Comparison of ENCODE assay signal across 9 cellular contexts in genomic region chr16:57478396-57479024, GRCh38. TPM values are rescaled to one million over a fixed set of nuclear protein-coding genes. Genes with fewer than 3 reads are reported as not detected.
DNase-seq lines count a peak whose midpoint lies in the region; ATAC-seq, FAIRE-seq and TF ChIP-seq lines count a peak whose summit lies in the region.
"Had no signal": no experiment of that assay in that cellular context is flagged by ENCODE, and none has a peak within 500 bp of the region (broad histone marks: within the 10 kb centered on the region; RNA-seq: fewer than 3 reads in every experiment).

No MANE protein-coding gene starts in this region.

- H3K36me3 ChIP-seq in HepG2 (replicated peaks in 1 of 2; ENCODE audit: control insufficient read depth in 1 of 2, insufficient read depth in 2 of 2, low read length in 2 of 2) = peaks cover 14 to 19% of the 10 kb centered on the region in 2 experiments

- no peak overlapping the region for H2AFZ ChIP-seq in HepG2 (ENCODE audit: low read length)

- peaks cover 4% of the 10 kb centered on the region for H3K36me3 Mint-ChIP-seq in activated naive CD8-positive, alpha-beta T cell treated with anti-CD3 and anti-CD28 coated beads, Interleukin-2, amount 10 ng/mL, durations not matched to agents 7 days and 5 days
- peaks cover 1% of the 10 kb centered on the region for H3K36me3 Mint-ChIP-seq in activated naive CD8-positive, alpha-beta T cell treated with anti-CD3 and anti-CD28 coated beads for 36 hours
- no peaks in the 10 kb centered on the region for H3K36me3 Mint-ChIP-seq in type B pancreatic cell

- no peaks in the 10 kb centered on the region for H3K9me3 Mint-ChIP-seq in activated naive CD8-positive, alpha-beta T cell treated with anti-CD3 and anti-CD28 coated beads, Interleukin-2, amount 10 ng/mL, durations not matched to agents 7 days and 5 days
- no peaks in the 10 kb centered on the region for H3K9me3 Mint-ChIP-seq in activated naive CD8-positive, alpha-beta T cell treated with anti-CD3 and anti-CD28 coated beads for 36 hours
- no peaks in the 10 kb centered on the region for H3K9me3 Mint-ChIP-seq in type B pancreatic cell

- POLR2A ChIA-PET in activated naive CD8-positive, alpha-beta T cell treated with anti-CD3 and anti-CD28 coated beads, Interleukin-2, amount 10 ng/mL, durations not matched to agents 7 days and 5 days (lab: Charles Lee) = interaction anchor here (1.7 kb wide), 1 partner anchor 16 kb away, joined by 5 read pairs; the partner anchor contains the start of gene POLR2C
- POLR2A ChIA-PET in HepG2 (lab: Yijun Ruan, JAX) = interaction anchor here (2.1 to 5.6 kb wide), 2 partner anchors 16 to 31 kb away, joined by 18 to 55 read pairs; partner anchors contain the start of genes CIAPIN1, COQ9 and POLR2C

- peaks cover 84% of the 10 kb centered on the region for H3K4me1 ChIP-seq in HepG2 (ENCODE audit: insufficient read depth, low read length)

- no peak for TF ChIP-seq CTCF in HepG2 (CRISPR knock-in tag; IDR thresholded peaks at IDR 0.05)
- TF ChIP-seq CTCF in type B pancreatic cell (conservative IDR thresholded peaks at IDR 0.05) = no peak

- H3K79me2 ChIP-seq in HepG2 (ENCODE audit: insufficient read depth, low read length) = peaks cover 21% of the 10 kb centered on the region

- H3K27me3 ChIP-seq in HepG2 (ENCODE audit: control insufficient read depth in 1 of 2, insufficient read depth in 2 of 2, low read length in 2 of 2) = no peaks in the 10 kb centered on the region

- no peak for TF ChIP-seq EP300 in HepG2 (IDR thresholded peaks at IDR 0.05; ENCODE audit: low read depth in 2 of 2, low read length in 2 of 2)
- no peak for TF ChIP-seq EP300 in HepG2 (CRISPR knock-in tag; IDR thresholded peaks at IDR 0.05; ENCODE audit: borderline replicate concordance)

- no peak for FAIRE-seq in HepG2 (lab: Jason Lieb, UNC)
- FAIRE-seq: A204.1 had no signal

- no peaks in the 10 kb centered on the region for H3K27me3 Mint-ChIP-seq in activated naive CD8-positive, alpha-beta T cell treated with anti-CD3 and anti-CD28 coated beads, Interleukin-2, amount 10 ng/mL, durations not matched to agents 7 days and 5 days
- H3K27me3 Mint-ChIP-seq in activated naive CD8-positive, alpha-beta T cell treated with anti-CD3 and anti-CD28 coated beads for 36 hours = no peaks in the 10 kb centered on the region
- H3K27me3 Mint-ChIP-seq in type B pancreatic cell = no peaks in the 10 kb centered on the region

- TF ChIP-seq RAD21 in HepG2 (CRISPR knock-in tag; IDR thresholded peaks at IDR 0.05) = no peak

- peak overlapping the region; percentile 15 for H3K27ac Mint-ChIP-seq in activated naive CD8-positive, alpha-beta T cell treated with anti-CD3 and anti-CD28 coated beads, Interleukin-2, amount 10 ng/mL, durations not matched to agents 7 days and 5 days
- no peak overlapping the region for H3K27ac Mint-ChIP-seq in activated naive CD8-positive, alpha-beta T cell treated with anti-CD3 and anti-CD28 coated beads for 36 hours
- H3K27ac Mint-ChIP-seq in type B pancreatic cell = peak overlapping the region; percentile 11

- peak overlapping the region; percentile 93; the same call in 1 of the 2 replicates for H3K4me2 ChIP-seq in HepG2 (ENCODE audit: low read depth, low read length)

- peaks cover 8% of the 10 kb centered on the region; the same call in 1 of the 2 replicates for H4K20me1 ChIP-seq in HepG2 (ENCODE audit: insufficient read depth, low read length)

- in situ Hi-C loops in HepG2 (cut with HindIII; ENCODE audit: extremely low pct_ligation_motif_present, low pct_unique_long_range_greater_than_20kb) = loop anchor here (5.0 kb wide), 1 partner anchor 39 kb away; no protein-coding TSS in a partner anchor

- peaks cover 12% of the 10 kb centered on the region for H3K4me1 Mint-ChIP-seq in activated naive CD8-positive, alpha-beta T cell treated with anti-CD3 and anti-CD28 coated beads, Interleukin-2, amount 10 ng/mL, durations not matched to agents 7 days and 5 days
- H3K4me1 Mint-ChIP-seq in activated naive CD8-positive, alpha-beta T cell treated with anti-CD3 and anti-CD28 coated beads for 36 hours = peaks cover 17% of the 10 kb centered on the region
- peaks cover 27% of the 10 kb centered on the region for H3K4me1 Mint-ChIP-seq in type B pancreatic cell (ENCODE audit: unreplicated experiment)

- H3K9me3 ChIP-seq in HepG2 (ENCODE audit: low read length) = no peaks in the 10 kb centered on the region

- ATAC-seq in activated naive CD8-positive, alpha-beta T cell treated with anti-CD3 and anti-CD28 coated beads, Interleukin-2, amount 10 ng/mL, durations not matched to agents 7 days and 5 days (ENCODE audit: low read depth) = no peak
- ATAC-seq in HepG2 = no peak
- ATAC-seq in GM19467 (IDR thresholded peaks at IDR 0.05; ENCODE audit: unreplicated experiment) = no peak

- no peak overlapping the region for H3K27ac ChIP-seq in HepG2 (ENCODE audit: extremely low read length, insufficient read depth, low read length)

- DNase-seq in activated naive CD8-positive, alpha-beta T cell treated with anti-CD3 and anti-CD28 coated beads, Interleukin-2, amount 10 ng/mL, durations not matched to agents 7 days and 5 days = no peak
- no peak for DNase-seq in activated naive CD8-positive, alpha-beta T cell treated with anti-CD3 and anti-CD28 coated beads for 36 hours
- no peak for DNase-seq in HepG2 (ENCODE audit: low spot score)
- no peak for DNase-seq in type B pancreatic cell (ENCODE audit: extremely low spot score, unreplicated experiment)
- no peak for DNase-seq in NCI-H446 treated with DMSO at 0.1 percent for 48 hours (lab: John Stamatoyannopoulos, UW)
- DNase-seq: effector CD8-positive, alpha-beta T cell; stimulated activated CD4-positive, alpha-beta T cell treated with anti-CD3 and anti-CD28 coated beads, Interleukin-4, amount 100 ng/mL, for 4 hours had no signal

- BruUV-seq in HepG2 (replicated peaks; lab: Mats Ljungman, UMichigan) = no TSS peak

- WGBS in HepG2 (ENCODE audit: low lambda C conversion rate) = 84% methylated on average over 7 of the region's 8 CpGs

- CTCF ChIA-PET in HepG2 (lab: Yijun Ruan, JAX; ENCODE audit: low intra/inter-chr PET ratio, low total read pairs) = interaction anchor here (1.7 kb wide), 1 partner anchor 41 kb away, joined by 4 read pairs; no protein-coding TSS in a partner anchor

- no peak overlapping the region for H3K9ac ChIP-seq in HepG2 (ENCODE audit: insufficient read depth, low read depth, low read length)

- no peak overlapping the region for H3K4me3 Mint-ChIP-seq in activated naive CD8-positive, alpha-beta T cell treated with anti-CD3 and anti-CD28 coated beads, Interleukin-2, amount 10 ng/mL, durations not matched to agents 7 days and 5 days
- H3K4me3 Mint-ChIP-seq in activated naive CD8-positive, alpha-beta T cell treated with anti-CD3 and anti-CD28 coated beads for 36 hours = no peak overlapping the region
- peak overlapping the region; percentile 83 for H3K4me3 Mint-ChIP-seq in type B pancreatic cell

- no peak for TF ChIP-seq POLR2A in HepG2 (IDR thresholded peaks at IDR 0.05; ENCODE audit: insufficient read depth in 1 of 2, low read depth in 2 of 2, low read length in 2 of 2)

- H3K4me3 ChIP-seq in HepG2 (replicated peaks in 1 of 3; ENCODE audit: insufficient read depth in 1 of 3, low read depth in 2 of 3, low read length in 3 of 3) = no peak overlapping the region; a peak in 1 of 6 replicates

- intact Hi-C loops in HepG2 (cut with micrococcal nuclease; ENCODE audit: unreplicated experiment) = no loop called here

RNA-seq across cellular contexts. Expression of gene DOK4, which starts 7.8 kb away (rescaled TPM):
- 1 to 10 TPM; 6.3 to 6.4 TPM for total RNA-seq in activated naive CD8-positive, alpha-beta T cell treated with anti-CD3 and anti-CD28 coated beads, Interleukin-2, amount 10 ng/mL, durations not matched to agents 7 days and 5 days
- total RNA-seq in activated naive CD8-positive, alpha-beta T cell treated with anti-CD3 and anti-CD28 coated beads for 36 hours = 1 to 10 TPM; 4.5 to 4.8 TPM
- total RNA-seq in HepG2 (2016; rRNA removed; fragmentation: Illumina TruSeq; extraction: Trizol) (52.7 and 55.5 TPM in 2 replicates), type B pancreatic cell (ENCODE audit: low replicate concordance) (33.3 and 72.0 TPM in 2 replicates)
- total RNA-seq in HepG2 (2016; cell fraction: cytosol; rRNA removed; fragmentation: Illumina TruSeq; extraction: Trizol; ENCODE audit: low read depth) = 23.8 and 26.8 TPM in 2 replicates
- total RNA-seq in HepG2 (2016; cell fraction: insoluble cytoplasmic fraction; rRNA removed; fragmentation: Illumina TruSeq; extraction: Trizol) = 51.4 and 51.5 TPM in 2 replicates
- 58.5 and 70.1 TPM in 2 replicates for total RNA-seq in HepG2 (2016; cell fraction: membrane; rRNA removed; fragmentation: Illumina TruSeq; extraction: Trizol)
- 32.8 and 34.6 TPM in 2 replicates for total RNA-seq in HepG2 (2016; cell fraction: nucleus; rRNA removed; fragmentation: Illumina TruSeq; extraction: Trizol)
- 70.0 and 92.5 TPM in 2 replicates for polyA plus RNA-seq in HepG2 (2011; rRNA removed)
- 59.9 and 66.8 TPM in 2 replicates for polyA plus RNA-seq in HepG2 (2011; cell fraction: cytosol; rRNA removed)
- polyA plus RNA-seq in HepG2 (2011; cell fraction: nucleus; rRNA removed) = 136 and 138 TPM in 2 replicates
- 41.9 and 45.8 TPM in 2 replicates for polyA plus RNA-seq in HepG2 (2012)
- 31.1 and 35.0 TPM in 2 replicates for polyA plus RNA-seq in HepG2 (2016; cell fraction: cytosol; fragmentation: Illumina TruSeq; extraction: Trizol; ENCODE audit: low read depth)
- 59.2 and 63.5 TPM in 2 replicates for polyA plus RNA-seq in HepG2 (2016; cell fraction: insoluble cytoplasmic fraction; fragmentation: Illumina TruSeq; extraction: Trizol; ENCODE audit: low read depth)
- polyA plus RNA-seq in HepG2 (2016; cell fraction: membrane; fragmentation: Illumina TruSeq; extraction: Trizol; ENCODE audit: low read depth) = 57.7 and 60.6 TPM in 2 replicates
- polyA plus RNA-seq in HepG2 (2016; cell fraction: nucleus; fragmentation: Illumina TruSeq; extraction: Trizol; ENCODE audit: insufficient read depth, low read depth) = 72.2 and 73.9 TPM in 2 replicates
- 45.3 and 104 TPM in 2 replicates for polyA minus RNA-seq in HepG2 (2011; rRNA and poly(A)+ RNA removed; ENCODE audit: low replicate concordance)
- polyA minus RNA-seq in HepG2 (2011; cell fraction: cytosol; rRNA and poly(A)+ RNA removed) = 28.8 and 30.7 TPM in 2 replicates
- 20.1 and 26.6 TPM in 2 replicates for polyA minus RNA-seq in HepG2 (2011; cell fraction: nucleus; rRNA and poly(A)+ RNA removed)

RNA-seq across cellular contexts. Expression of gene POLR2C, which starts 16.0 kb away (rescaled TPM):
- 10 to 100 TPM; 61.1 to 63.6 TPM for total RNA-seq in activated naive CD8-positive, alpha-beta T cell treated with anti-CD3 and anti-CD28 coated beads, Interleukin-2, amount 10 ng/mL, durations not matched to agents 7 days and 5 days
- total RNA-seq in activated naive CD8-positive, alpha-beta T cell treated with anti-CD3 and anti-CD28 coated beads for 36 hours = 10 to 100 TPM; 72.1 to 76.2 TPM
- total RNA-seq in HepG2 (2016; rRNA removed; fragmentation: Illumina TruSeq; extraction: Trizol) (104 and 146 TPM in 2 replicates), type B pancreatic cell (ENCODE audit: low replicate concordance) (63.0 and 70.5 TPM in 2 replicates)
- 18.6 and 24.2 TPM in 2 replicates for total RNA-seq in HepG2 (2016; cell fraction: cytosol; rRNA removed; fragmentation: Illumina TruSeq; extraction: Trizol; ENCODE audit: low read depth)
- 103 and 154 TPM in 2 replicates for total RNA-seq in HepG2 (2016; cell fraction: insoluble cytoplasmic fraction; rRNA removed; fragmentation: Illumina TruSeq; extraction: Trizol)
- total RNA-seq in HepG2 (2016; cell fraction: membrane; rRNA removed; fragmentation: Illumina TruSeq; extraction: Trizol) = 49.1 and 55.4 TPM in 2 replicates
- total RNA-seq in HepG2 (2016; cell fraction: nucleus; rRNA removed; fragmentation: Illumina TruSeq; extraction: Trizol) = 54.3 and 64.6 TPM in 2 replicates
- 199 and 216 TPM in 2 replicates for polyA plus RNA-seq in HepG2 (2011; rRNA removed)
- 226 and 249 TPM in 2 replicates for polyA plus RNA-seq in HepG2 (2011; cell fraction: cytosol; rRNA removed)
- 143 and 144 TPM in 2 replicates for polyA plus RNA-seq in HepG2 (2011; cell fraction: nucleus; rRNA removed)
- polyA plus RNA-seq in HepG2 (2012) = 72.5 and 84.4 TPM in 2 replicates
- 18.7 and 20.9 TPM in 2 replicates for polyA plus RNA-seq in HepG2 (2016; cell fraction: cytosol; fragmentation: Illumina TruSeq; extraction: Trizol; ENCODE audit: low read depth)
- polyA plus RNA-seq in HepG2 (2016; cell fraction: insoluble cytoplasmic fraction; fragmentation: Illumina TruSeq; extraction: Trizol; ENCODE audit: low read depth) = 169 and 175 TPM in 2 replicates
- polyA plus RNA-seq in HepG2 (2016; cell fraction: membrane; fragmentation: Illumina TruSeq; extraction: Trizol; ENCODE audit: low read depth) = 41.6 and 42.2 TPM in 2 replicates
- polyA plus RNA-seq in HepG2 (2016; cell fraction: nucleus; fragmentation: Illumina TruSeq; extraction: Trizol; ENCODE audit: insufficient read depth, low read depth) = 94.8 and 102 TPM in 2 replicates
- 302 and 354 TPM in 2 replicates for polyA minus RNA-seq in HepG2 (2011; rRNA and poly(A)+ RNA removed; ENCODE audit: low replicate concordance)
- polyA minus RNA-seq in HepG2 (2011; cell fraction: cytosol; rRNA and poly(A)+ RNA removed) = 134 and 135 TPM in 2 replicates
- polyA minus RNA-seq in HepG2 (2011; cell fraction: nucleus; rRNA and poly(A)+ RNA removed) = 124 and 139 TPM in 2 replicates

RNA-seq across cellular contexts. Expression of gene COQ9, which starts 31.2 kb away (rescaled TPM):
- total RNA-seq in activated naive CD8-positive, alpha-beta T cell treated with anti-CD3 and anti-CD28 coated beads, Interleukin-2, amount 10 ng/mL, durations not matched to agents 7 days and 5 days = 10 to 100 TPM; 37.1 to 40.3 TPM
- 10 to 100 TPM; 46.3 to 49.6 TPM for total RNA-seq in activated naive CD8-positive, alpha-beta T cell treated with anti-CD3 and anti-CD28 coated beads for 36 hours
- total RNA-seq in HepG2 (2016; rRNA removed; fragmentation: Illumina TruSeq; extraction: Trizol) (57.5 and 62.0 TPM in 2 replicates), type B pancreatic cell (ENCODE audit: low replicate concordance) (73.1 and 96.0 TPM in 2 replicates)
- 12.2 and 13.5 TPM in 2 replicates for total RNA-seq in HepG2 (2016; cell fraction: cytosol; rRNA removed; fragmentation: Illumina TruSeq; extraction: Trizol; ENCODE audit: low read depth)
- total RNA-seq in HepG2 (2016; cell fraction: insoluble cytoplasmic fraction; rRNA removed; fragmentation: Illumina TruSeq; extraction: Trizol) = 57.7 and 61.8 TPM in 2 replicates
- 29.6 and 29.7 TPM in 2 replicates for total RNA-seq in HepG2 (2016; cell fraction: membrane; rRNA removed; fragmentation: Illumina TruSeq; extraction: Trizol)
- 48.3 and 49.8 TPM in 2 replicates for total RNA-seq in HepG2 (2016; cell fraction: nucleus; rRNA removed; fragmentation: Illumina TruSeq; extraction: Trizol)
- 104 and 108 TPM in 2 replicates for polyA plus RNA-seq in HepG2 (2011; rRNA removed)
- 77.6 and 88.3 TPM in 2 replicates for polyA plus RNA-seq in HepG2 (2011; cell fraction: cytosol; rRNA removed)
- 174 and 196 TPM in 2 replicates for polyA plus RNA-seq in HepG2 (2011; cell fraction: nucleus; rRNA removed)
- polyA plus RNA-seq in HepG2 (2012) = 35.1 and 40.7 TPM in 2 replicates
- polyA plus RNA-seq in HepG2 (2016; cell fraction: cytosol; fragmentation: Illumina TruSeq; extraction: Trizol; ENCODE audit: low read depth) = 7.1 and 7.4 TPM in 2 replicates
- polyA plus RNA-seq in HepG2 (2016; cell fraction: insoluble cytoplasmic fraction; fragmentation: Illumina TruSeq; extraction: Trizol; ENCODE audit: low read depth) = 56.0 and 60.7 TPM in 2 replicates
- polyA plus RNA-seq in HepG2 (2016; cell fraction: membrane; fragmentation: Illumina TruSeq; extraction: Trizol; ENCODE audit: low read depth) = 17.9 and 18.7 TPM in 2 replicates
- 89.6 and 91.0 TPM in 2 replicates for polyA plus RNA-seq in HepG2 (2016; cell fraction: nucleus; fragmentation: Illumina TruSeq; extraction: Trizol; ENCODE audit: insufficient read depth, low read depth)
- 78.3 and 147 TPM in 2 replicates for polyA minus RNA-seq in HepG2 (2011; rRNA and poly(A)+ RNA removed; ENCODE audit: low replicate concordance)
- 25.2 and 27.3 TPM in 2 replicates for polyA minus RNA-seq in HepG2 (2011; cell fraction: cytosol; rRNA and poly(A)+ RNA removed)
- 48.0 and 60.5 TPM in 2 replicates for polyA minus RNA-seq in HepG2 (2011; cell fraction: nucleus; rRNA and poly(A)+ RNA removed)

RNA-seq across cellular contexts. Expression of gene CIAPIN1, which starts 31.3 kb away (rescaled TPM):
- 10 to 100 TPM; 36.7 to 37.7 TPM for total RNA-seq in activated naive CD8-positive, alpha-beta T cell treated with anti-CD3 and anti-CD28 coated beads, Interleukin-2, amount 10 ng/mL, durations not matched to agents 7 days and 5 days
- 10 to 100 TPM; 71.3 to 73.6 TPM for total RNA-seq in activated naive CD8-positive, alpha-beta T cell treated with anti-CD3 and anti-CD28 coated beads for 36 hours
- total RNA-seq in HepG2 (2016; rRNA removed; fragmentation: Illumina TruSeq; extraction: Trizol) = 89.7 and 113 TPM in 2 replicates
- total RNA-seq in HepG2 (2016; cell fraction: cytosol; rRNA removed; fragmentation: Illumina TruSeq; extraction: Trizol; ENCODE audit: low read depth) = 19.4 and 23.1 TPM in 2 replicates
- 88.9 and 116 TPM in 2 replicates for total RNA-seq in HepG2 (2016; cell fraction: insoluble cytoplasmic fraction; rRNA removed; fragmentation: Illumina TruSeq; extraction: Trizol)
- total RNA-seq in HepG2 (2016; cell fraction: membrane; rRNA removed; fragmentation: Illumina TruSeq; extraction: Trizol) = 31.7 and 33.1 TPM in 2 replicates
- 39.3 and 39.9 TPM in 2 replicates for total RNA-seq in HepG2 (2016; cell fraction: nucleus; rRNA removed; fragmentation: Illumina TruSeq; extraction: Trizol)
- 62.4 and 69.3 TPM in 2 replicates for polyA plus RNA-seq in HepG2 (2011; rRNA removed)
- 56.5 and 68.4 TPM in 2 replicates for polyA plus RNA-seq in HepG2 (2011; cell fraction: cytosol; rRNA removed)
- 23.6 and 32.7 TPM in 2 replicates for polyA plus RNA-seq in HepG2 (2011; cell fraction: nucleus; rRNA removed)
- polyA plus RNA-seq in HepG2 (2012) = 47.4 and 50.8 TPM in 2 replicates
- polyA plus RNA-seq in HepG2 (2016; cell fraction: cytosol; fragmentation: Illumina TruSeq; extraction: Trizol; ENCODE audit: low read depth) = 10.3 and 11.8 TPM in 2 replicates
- polyA plus RNA-seq in HepG2 (2016; cell fraction: insoluble cytoplasmic fraction; fragmentation: Illumina TruSeq; extraction: Trizol; ENCODE audit: low read depth) = 109 and 116 TPM in 2 replicates
- 17.0 and 17.1 TPM in 2 replicates for polyA plus RNA-seq in HepG2 (2016; cell fraction: membrane; fragmentation: Illumina TruSeq; extraction: Trizol; ENCODE audit: low read depth)
- 67.4 and 77.6 TPM in 2 replicates for polyA plus RNA-seq in HepG2 (2016; cell fraction: nucleus; fragmentation: Illumina TruSeq; extraction: Trizol; ENCODE audit: insufficient read depth, low read depth)
- polyA minus RNA-seq in HepG2 (2011; rRNA and poly(A)+ RNA removed; ENCODE audit: low replicate concordance) = 47.0 and 64.1 TPM in 2 replicates
- 25.8 and 25.9 TPM in 2 replicates for polyA minus RNA-seq in HepG2 (2011; cell fraction: cytosol; rRNA and poly(A)+ RNA removed)
- polyA minus RNA-seq in HepG2 (2011; cell fraction: nucleus; rRNA and poly(A)+ RNA removed) = 23.2 and 35.6 TPM in 2 replicates
- 68.2 and 73.7 TPM in 2 replicates for total RNA-seq in type B pancreatic cell (ENCODE audit: low replicate concordance)

RNA-seq across cellular contexts. Expression of gene CCDC102A, which starts 57.9 kb away (rescaled TPM):
- 10 to 100 TPM; 11.3 to 15.1 TPM for total RNA-seq in activated naive CD8-positive, alpha-beta T cell treated with anti-CD3 and anti-CD28 coated beads, Interleukin-2, amount 10 ng/mL, durations not matched to agents 7 days and 5 days
- 10 to 100 TPM in 1 of 2 experiments, 1 to 10 TPM in 1; 8.7 to 10.2 TPM for total RNA-seq in activated naive CD8-positive, alpha-beta T cell treated with anti-CD3 and anti-CD28 coated beads for 36 hours
- total RNA-seq in HepG2 (2016; rRNA removed; fragmentation: Illumina TruSeq; extraction: Trizol) (0.91 and 2.1 TPM in 2 replicates), type B pancreatic cell (ENCODE audit: low replicate concordance) (6.9 and 14.4 TPM in 2 replicates)
- 0.71 TPM in 2 replicates for total RNA-seq in HepG2 (2016; cell fraction: cytosol; rRNA removed; fragmentation: Illumina TruSeq; extraction: Trizol; ENCODE audit: low read depth)
- 1.1 and 2.8 TPM in 2 replicates for total RNA-seq in HepG2 (2016; cell fraction: insoluble cytoplasmic fraction; rRNA removed; fragmentation: Illumina TruSeq; extraction: Trizol)
- total RNA-seq in HepG2 (2016; cell fraction: membrane; rRNA removed; fragmentation: Illumina TruSeq; extraction: Trizol) = 1.1 and 1.3 TPM in 2 replicates
- 0.41 and 1.0 TPM in 2 replicates for total RNA-seq in HepG2 (2016; cell fraction: nucleus; rRNA removed; fragmentation: Illumina TruSeq; extraction: Trizol)
- 2.7 and 2.8 TPM in 2 replicates for polyA plus RNA-seq in HepG2 (2011; rRNA removed)
- polyA plus RNA-seq in HepG2 (2011; cell fraction: cytosol; rRNA removed) = 2.3 and 3.2 TPM in 2 replicates
- polyA plus RNA-seq in HepG2 (2011; cell fraction: nucleus; rRNA removed) = 2.6 and 2.8 TPM in 2 replicates
- polyA plus RNA-seq in HepG2 (2012) = 0.34 and 1.0 TPM in 2 replicates
- 0.34 and 0.49 TPM in 2 replicates for polyA plus RNA-seq in HepG2 (2016; cell fraction: cytosol; fragmentation: Illumina TruSeq; extraction: Trizol; ENCODE audit: low read depth)
- polyA plus RNA-seq in HepG2 (2016; cell fraction: insoluble cytoplasmic fraction; fragmentation: Illumina TruSeq; extraction: Trizol; ENCODE audit: low read depth) = 1.2 TPM in 2 replicates
- 0.51 and 0.64 TPM in 2 replicates for polyA plus RNA-seq in HepG2 (2016; cell fraction: membrane; fragmentation: Illumina TruSeq; extraction: Trizol; ENCODE audit: low read depth)
- 1.7 and 2.5 TPM in 2 replicates for polyA plus RNA-seq in HepG2 (2016; cell fraction: nucleus; fragmentation: Illumina TruSeq; extraction: Trizol; ENCODE audit: insufficient read depth, low read depth)
- 2.1 and 2.5 TPM in 2 replicates for polyA minus RNA-seq in HepG2 (2011; rRNA and poly(A)+ RNA removed; ENCODE audit: low replicate concordance)
- 0.69 and 1.1 TPM in 2 replicates for polyA minus RNA-seq in HepG2 (2011; cell fraction: cytosol; rRNA and poly(A)+ RNA removed)
- polyA minus RNA-seq in HepG2 (2011; cell fraction: nucleus; rRNA and poly(A)+ RNA removed) = 0.87 and 1.0 TPM in 2 replicates
